ENCODE assay signal across 12 cellular contexts in the genomic region with DNA sequence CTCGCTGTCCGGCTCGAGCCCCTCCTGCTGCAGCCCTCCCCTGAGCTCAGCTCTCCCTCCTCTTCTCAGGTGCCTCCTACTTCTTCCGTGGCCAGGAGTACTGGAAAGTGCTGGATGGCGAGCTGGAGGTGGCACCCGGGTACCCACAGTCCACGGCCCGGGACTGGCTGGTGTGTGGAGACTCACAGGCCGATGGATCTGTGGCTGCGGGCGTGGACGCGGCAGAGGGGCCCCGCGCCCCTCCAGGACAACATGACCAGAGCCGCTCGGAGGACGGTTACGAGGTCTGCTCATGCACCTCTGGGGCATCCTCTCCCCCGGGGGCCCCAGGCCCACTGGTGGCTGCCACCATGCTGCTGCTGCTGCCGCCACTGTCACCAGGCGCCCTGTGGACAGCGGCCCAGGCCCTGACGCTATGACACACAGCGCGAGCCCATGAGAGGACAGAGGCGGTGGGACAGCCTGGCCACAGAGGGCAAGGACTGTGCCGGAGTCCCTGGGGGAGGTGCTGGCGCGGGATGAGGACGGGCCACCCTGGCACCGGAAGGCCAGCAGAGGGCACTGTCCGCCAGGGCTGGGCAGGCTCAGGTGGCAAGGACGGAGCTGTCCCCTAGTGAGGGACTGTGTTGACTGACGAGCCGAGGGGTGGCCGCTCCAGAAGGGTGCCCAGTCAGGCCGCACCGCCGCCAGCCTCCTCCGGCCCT. TPM values are rescaled to one million over a fixed set of nuclear protein-coding genes. Genes with fewer than 3 reads are reported as not detected.
DNase-seq lines count a peak whose midpoint lies in the region; ATAC-seq and TF ChIP-seq lines count a peak whose summit lies in the region.
"Had no signal": no experiment of that assay in that cellular context is flagged by ENCODE, and none has a peak within 500 bp of the region (broad histone marks: within the 10 kb centered on the region; RNA-seq: fewer than 3 reads in every experiment).

No MANE protein-coding gene starts in this region.

- H3K4me1 Mint-ChIP-seq in activated naive CD8-positive, alpha-beta T cell treated with anti-CD3 and anti-CD28 coated beads for 36 hours = peaks cover 2% of the 10 kb centered on the region

- CTCF ChIA-PET in A673 (lab: Charles Lee) (interaction anchor here (0.7 kb wide), 1 partner anchor 281 kb away, joined by 3 read pairs; no protein-coding TSS in a partner anchor), GM10248 (lab: Yijun Ruan, JAX) (no interaction called here)

- H3K36me3 ChIP-seq in A673 (ENCODE audit: insufficient read depth, low read length, poor library complexity, severe bottlenecking) = no peaks in the 10 kb centered on the region
- H3K36me3 ChIP-seq in right lobe of liver = no peaks in the 10 kb centered on the region
- H3K36me3 ChIP-seq in upper lobe of right lung = no peaks in the 10 kb centered on the region

- H3K27ac ChIP-seq in A673 (ENCODE audit: low read depth, low read length, poor library complexity, severe bottlenecking) = no peak overlapping the region
- H3K27ac ChIP-seq in right lobe of liver = no peak overlapping the region
- H3K27ac ChIP-seq in upper lobe of right lung = no peak overlapping the region
- H3K27ac ChIP-seq: epithelial cell of prostate, parathyroid adenoma had no signal

- H3K9me3 ChIP-seq in A673 (ENCODE audit: low read depth, low read length, poor library complexity, severe bottlenecking) (no peaks in the 10 kb centered on the region), right lobe of liver (no peaks in the 10 kb centered on the region), upper lobe of right lung (no peaks in the 10 kb centered on the region)

- no peaks in the 10 kb centered on the region for H3K27me3 ChIP-seq in A673 (replicated peaks; ENCODE audit: insufficient read depth, low read depth, low read length, poor library complexity)
- H3K27me3 ChIP-seq in right lobe of liver = no peaks in the 10 kb centered on the region
- peaks cover 8% of the 10 kb centered on the region for H3K27me3 ChIP-seq in upper lobe of right lung

- TF ChIP-seq CTCF in A673 (conservative IDR thresholded peaks at IDR 0.05; ENCODE audit: low read depth, low read length) (peak; percentile 42), GM12873 (IDR thresholded peaks at IDR 0.05; ENCODE audit: insufficient read depth, low read depth, low read length, missing control alignments) (peak; percentile 49), right lobe of liver (IDR thresholded peaks at IDR 0.05) (peak; percentile 66 to 81 (median 72)), upper lobe of right lung (IDR thresholded peaks at IDR 0.05) (no peak), GM10248 (IDR thresholded peaks at IDR 0.05; ENCODE audit: control extremely low read depth, extremely low read depth, low read depth, missing control alignments) (no peak)

- H3K36me3 Mint-ChIP-seq in activated naive CD8-positive, alpha-beta T cell treated with anti-CD3 and anti-CD28 coated beads for 36 hours = no peaks in the 10 kb centered on the region

- no peaks in the 10 kb centered on the region for H3K9me3 Mint-ChIP-seq in activated naive CD8-positive, alpha-beta T cell treated with anti-CD3 and anti-CD28 coated beads for 36 hours

- intact Hi-C loops in A673 (cut with micrococcal nuclease; ENCODE audit: unreplicated experiment) = no loop called here
- intact Hi-C loops in right lobe of liver (cut with DNase I) = loop anchor here (5.0 to 10.0 kb wide), 3 partner anchors 84 to 151 kb away; a partner anchor contains a TSS
- intact Hi-C loops in upper lobe of right lung (cut with DNase I) = no loop called here

- no peak overlapping the region for H3K27ac Mint-ChIP-seq in activated naive CD8-positive, alpha-beta T cell treated with anti-CD3 and anti-CD28 coated beads for 36 hours

- WGBS in right lobe of liver (ENCODE audit: insufficient coverage, low coverage, low lambda C conversion rate, missing lambda C conversion rate) = 40% methylated on average over 1 of the region's 41 CpGs

- H3K4me1 ChIP-seq in A673 (ENCODE audit: insufficient read depth, low read length, poor library complexity, severe bottlenecking) = no peaks in the 10 kb centered on the region
- no peaks in the 10 kb centered on the region for H3K4me1 ChIP-seq in right lobe of liver
- H3K4me1 ChIP-seq in upper lobe of right lung = no peaks in the 10 kb centered on the region
- H3K4me1 ChIP-seq: parathyroid adenoma had no signal

- H3K27me3 Mint-ChIP-seq in activated naive CD8-positive, alpha-beta T cell treated with anti-CD3 and anti-CD28 coated beads for 36 hours = peaks cover 12% of the 10 kb centered on the region

- no peak for TF ChIP-seq POLR2A in right lobe of liver (IDR thresholded peaks at IDR 0.05)

- no peak overlapping the region for H3K4me3 Mint-ChIP-seq in activated naive CD8-positive, alpha-beta T cell treated with anti-CD3 and anti-CD28 coated beads for 36 hours

- DNase-seq in A673 (ENCODE audit: low spot score) (no peak), right lobe of liver (peak in 2 of 3 donors; percentile 72 to 78), upper lobe of right lung (no peak), GM10248 (ENCODE audit: extremely low spot score) (no peak)
- peak; percentile 33 for DNase-seq in activated naive CD8-positive, alpha-beta T cell treated with anti-CD3 and anti-CD28 coated beads for 36 hours
- DNase-seq: activated CD4-positive, CD25-positive, alpha-beta regulatory T cell treated with anti-CD3 and anti-CD28 coated beads, Interleukin-2, amount 50 U/mL, for 72 hours; NCI-H1105 treated with DMSO at 0.1 percent for 48 hours had no signal

- H3K4me3 ChIP-seq in A673 (ENCODE audit: low read depth, low read length, poor library complexity, severe bottlenecking) = no peak overlapping the region
- no peak overlapping the region for H3K4me3 ChIP-seq in right lobe of liver
- H3K4me3 ChIP-seq in upper lobe of right lung = no peak overlapping the region

- ATAC-seq in right lobe of liver (peak in 3 of 4 donors; percentile 89 to 99 (median 96)), upper lobe of right lung (no peak), HG03565 (IDR thresholded peaks at IDR 0.05; ENCODE audit: unreplicated experiment) (no peak), GM18861 (IDR thresholded peaks at IDR 0.05; ENCODE audit: unreplicated experiment) (no peak)

- BruUV-seq in A673 (replicated peaks; lab: Mats Ljungman, UMichigan) = no TSS peak

- POLR2A ChIA-PET in A673 (lab: Charles Lee; ENCODE audit: low non-redundant PET) (no interaction called here), GM10248 (lab: Yijun Ruan, JAX) (no interaction called here)

RNA-seq across cellular contexts. Expression of a gene that starts 22.8 kb away (rescaled TPM):
- total RNA-seq in A673 (2021) (12.6 and 14.9 TPM in 2 replicates), right lobe of liver (1 to 10 TPM in 2 of 6 experiments, under 1 TPM in 4; 0.58 to 3.9 (median 0.73) TPM), upper lobe of right lung (4.1 TPM)
- total RNA-seq in activated naive CD8-positive, alpha-beta T cell treated with anti-CD3 and anti-CD28 coated beads for 36 hours = under 1 TPM in 1 of 2 experiments, not detected in 1; 0.32 TPM

RNA-seq across cellular contexts. Expression of a gene that starts 43.4 kb away (rescaled TPM):
- 56.1 and 57.3 TPM in 2 replicates for total RNA-seq in A673 (2021)
- 10 to 100 TPM; 11.4 to 12.5 TPM for total RNA-seq in activated naive CD8-positive, alpha-beta T cell treated with anti-CD3 and anti-CD28 coated beads for 36 hours
- 10 to 100 TPM; 14.5 to 39.0 (median 20.5) TPM for total RNA-seq in right lobe of liver
- 32.4 TPM for total RNA-seq in upper lobe of right lung

Comparison
In these comparisons a context has a peak if more than half of its experiments do, and no peak if none do; other contexts are left out.
1. DNase-seq: peak in activated naive CD8-positive, alpha-beta T cell treated with anti-CD3 and anti-CD28 coated beads for 36 hours (single experiment) and right lobe of liver (2 of 3); none in A673 (single experiment), upper lobe of right lung (single experiment) and GM10248 (single experiment).
2. CTCF ChIP-seq: peak in A673 (single experiment), GM12873 (single experiment) and right lobe of liver (4 of 4); none in upper lobe of right lung (single experiment) and GM10248 (single experiment).
3. ATAC-seq: peak in right lobe of liver (3 of 4); none in upper lobe of right lung (single experiment), HG03565 (single experiment) and GM18861 (single experiment).
4. intact Hi-C loops: an anchor here in right lobe of liver (5.0 to 10.0 kb wide); none called in A673 and upper lobe of right lung.